Comparison of ENCODE assay signal across 8 cellular contexts in the genomic region with DNA sequence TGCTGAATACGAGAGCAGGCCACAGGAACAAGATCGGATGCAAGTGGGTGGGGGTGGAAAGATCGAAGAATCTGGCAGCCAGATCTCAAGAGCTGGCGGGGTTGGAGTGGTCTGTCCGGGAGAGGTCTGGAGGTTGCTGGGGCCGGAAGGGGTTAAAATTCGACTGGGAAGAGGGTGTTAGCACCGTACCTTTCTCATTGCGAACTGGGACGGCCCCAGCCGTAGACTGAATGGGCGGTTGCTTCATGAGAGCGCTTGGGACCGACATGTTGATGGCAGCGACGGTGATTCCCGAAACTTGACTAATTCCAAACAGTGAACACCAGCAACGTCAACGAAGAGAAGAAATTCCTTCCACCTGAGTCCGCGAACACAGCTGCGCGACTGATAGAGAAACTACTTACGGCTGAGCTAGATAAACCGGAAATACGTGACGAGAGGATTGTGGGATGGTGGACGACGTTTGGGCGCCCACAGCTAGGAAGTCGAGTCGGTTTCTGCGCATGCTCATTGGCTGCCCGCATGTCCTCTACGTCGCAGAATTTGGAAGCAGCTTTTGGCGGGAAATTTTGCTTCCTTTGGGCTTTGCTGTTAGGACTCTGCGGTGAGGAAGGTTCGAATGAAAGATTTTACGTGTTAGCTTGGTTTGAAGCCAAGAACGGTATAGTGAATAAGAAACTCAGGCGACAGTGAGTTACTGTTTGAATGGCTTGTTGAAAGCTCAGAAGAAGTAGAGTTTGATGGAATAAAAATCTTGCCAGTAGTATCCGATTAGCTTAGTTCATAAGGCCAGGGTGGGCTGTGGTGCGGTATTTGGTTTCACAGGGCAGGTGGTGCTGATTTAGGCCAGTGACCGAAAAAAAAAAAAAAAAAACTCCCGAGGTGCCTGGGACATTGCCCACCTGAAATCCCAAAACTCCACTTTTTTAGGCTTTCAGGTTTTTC. TPM values are rescaled to one million over a fixed set of nuclear protein-coding genes. Genes with fewer than 3 reads are reported as not detected.
DNase-seq lines count a peak whose midpoint lies in the region; ATAC-seq and TF ChIP-seq lines count a peak whose summit lies in the region.

MFAP1 (minus strand) TSS at position 389 of the 945 bp plus-strand sequence; CDS start at position 268, 121 bp downstream.

- ATAC-seq in GM21528 (IDR thresholded peaks at IDR 0.05; ENCODE audit: low FRiP score, unreplicated experiment), result peak; percentile 70

- TF ChIP-seq CTCF in Calu3 (IDR thresholded peaks at IDR 0.05; ENCODE audit: unreplicated experiment) (no peak), epithelial cell of esophagus (IDR thresholded peaks at IDR 0.05; ENCODE audit: insufficient read depth, low read depth, low read length, missing control alignments) (no peak)

- CTCF ChIA-PET in Calu3 (lab: Charles Lee), result interaction anchor here (0.6 to 0.9 kb wide), 3 partner anchors 17 to 35 kb away, joined by 3 to 9 read pairs (median 3); no protein-coding TSS in a partner anchor

- H3K27me3 ChIP-seq in mononuclear cell (ENCODE audit: insufficient read depth, low read length), result no peaks in the 10 kb centered on the region

- no peaks in the 10 kb centered on the region for H3K9me3 ChIP-seq in mononuclear cell (ENCODE audit: low read depth, low read length)

- H3K27ac Mint-ChIP-seq in Calu3 (ENCODE audit: unreplicated experiment) (peak within 1 kb of the TSS; percentile 95), IgD-negative memory B cell (peak within 1 kb of the TSS; percentile 79 to 98 (median 97))

- no peaks in the 10 kb centered on the region for H3K9me3 Mint-ChIP-seq in Calu3 (ENCODE audit: low read depth, unreplicated experiment)
- no peaks in the 10 kb centered on the region for H3K9me3 Mint-ChIP-seq in IgD-negative memory B cell

- H3K4me3 Mint-ChIP-seq in Calu3 (ENCODE audit: low read depth, unreplicated experiment) (peak within 1 kb of the TSS; percentile 83), IgD-negative memory B cell (peak within 1 kb of the TSS; percentile 94 to 100 (median 98))

- BruUV-seq in Calu3 (replicated peaks; lab: Mats Ljungman, UMichigan), result TSS peak; percentile 85

- peaks cover 10% of the 10 kb centered on the region for H3K36me3 Mint-ChIP-seq in Calu3 (ENCODE audit: insufficient read depth, unreplicated experiment)
- H3K36me3 Mint-ChIP-seq in IgD-negative memory B cell, result no peaks in the 10 kb centered on the region

- peak within 1 kb of the TSS; percentile 97 for H3K4me3 ChIP-seq in epithelial cell of esophagus (ENCODE audit: low read length)
- H3K4me3 ChIP-seq in mononuclear cell (ENCODE audit: low read length), result peak within 1 kb of the TSS; percentile 79

- intact Hi-C loops in Calu3 (cut with micrococcal nuclease; ENCODE audit: unreplicated experiment), result no loop called here

- no peaks in the 10 kb centered on the region for H3K27me3 Mint-ChIP-seq in Calu3 (ENCODE audit: unreplicated experiment)
- no peaks in the 10 kb centered on the region for H3K27me3 Mint-ChIP-seq in IgD-negative memory B cell

- peak; percentile 77 for DNase-seq in Calu3
- peak; percentile 72 for DNase-seq in OCI-M2 (lab: John Stamatoyannopoulos, UW; ENCODE audit: unreplicated experiment)
- peak; percentile 88 for DNase-seq in activated T-cell treated with anti-CD3 and anti-CD28 coated beads for 4 hours
- DNase-seq in epithelial cell of esophagus (ENCODE audit: low read depth), result peak; percentile 99
- peak; percentile 80 to 85 for DNase-seq in stimulated activated CD8-positive, alpha-beta memory T cell treated with anti-CD3 and anti-CD28 coated beads, Interleukin-4, amount 100 ng/mL, for 1 hour (ENCODE audit: low read depth in 2 of 2, low spot score in 1 of 2)

- H3K4me1 ChIP-seq in mononuclear cell (ENCODE audit: insufficient read depth, low read length), result peaks cover 59% of the 10 kb centered on the region

- H3K4me1 Mint-ChIP-seq in Calu3 (ENCODE audit: low read depth, unreplicated experiment) (no peaks in the 10 kb centered on the region), IgD-negative memory B cell (peaks cover 34 to 41% (median 35%) of the 10 kb centered on the region in 3 donors)

RNA-seq across cellular contexts. Expression of gene MFAP1, which starts in this region (rescaled TPM):
- total RNA-seq in Calu3 (2022) (15.8 and 16.4 TPM in 2 replicates), mononuclear cell (10.5 TPM)
- polyA plus RNA-seq in IgD-negative memory B cell, result 10.9 TPM

Comparison
In these comparisons a context has a peak if more than half of its experiments do, and no peak if none do; other contexts are left out.
1. Peak in every context shown above with its lines: DNase-seq, ATAC-seq and H3K4me3 ChIP-seq.